In genomic region chr6:30700340-30700739, GRCh38 we compare ENCODE assay signal across 1 cellular context.
TF ChIP-seq lines count a peak whose summit lies in the region.

No MANE protein-coding gene starts in this region.

TF ChIP-seq in HepG2, 621 proteins besides CTCF, POLR2A, EP300 and RAD21:
- no peak for TF ChIP-seq MATR3 (CRISPR knock-in tag; IDR thresholded peaks at IDR 0.05)
- TF ChIP-seq SAP130 (CRISPR knock-in tag; IDR thresholded peaks at IDR 0.05; ENCODE audit: low read depth), result 0 out of 2 replicates have a peak, but pooled peaks have one; percentile 12
- TF ChIP-seq ETV5 (CRISPR knock-in tag; IDR thresholded peaks at IDR 0.05; ENCODE audit: borderline replicate concordance), result peak; percentile 19; the same call in 1 of the 2 replicates
